ENCODE assay signal across 8 cellular contexts in genomic region chr17:71320009-71320796, GRCh38.
"Had no signal": no experiment of that assay in that cellular context is flagged by ENCODE, and none has a peak within 500 bp of the region (broad histone marks: within the 10 kb centered on the region; RNA-seq: fewer than 3 reads in every experiment).

No MANE protein-coding gene starts in this region.

- ATAC-seq: GM23338, K562 had no signal

- H3K4me3 ChIP-seq: GM23338, K562 had no signal

- FAIRE-seq: H1, H54, HTR-8/SVneo, K562 had no signal

- H3K9me3 Mint-ChIP-seq: GM23338, H9 had no signal

- H3K4me3 Mint-ChIP-seq: GM23338, H9 had no signal

- DNase-seq: H9, HCEC 1CT, IMR-90 had no signal

- H3K4me1 Mint-ChIP-seq: GM23338, H9 had no signal
